ENCODE assay signal across 20 cellular contexts in the genomic region with DNA sequence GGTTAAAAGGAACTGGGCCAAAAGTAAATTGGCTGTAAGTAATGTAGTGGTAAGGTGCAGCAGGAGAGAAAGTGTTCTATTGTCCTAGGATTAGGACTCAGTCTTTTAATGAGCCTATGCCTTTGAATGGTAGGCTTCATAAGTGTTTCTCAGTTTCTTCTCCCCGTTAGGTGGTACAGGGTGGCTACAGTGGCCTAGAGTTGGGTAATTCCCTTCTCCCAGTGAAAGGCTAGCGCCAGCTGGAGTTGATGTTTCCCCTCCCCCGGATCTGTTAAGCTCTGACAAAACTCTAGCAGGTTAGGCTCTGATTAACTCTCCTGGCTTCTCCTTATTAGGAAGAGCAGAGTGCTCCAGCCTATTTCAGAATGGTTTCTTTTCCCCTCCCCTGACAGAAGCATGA.
A peak's percentile ranks its signal among the peaks of the same experiment; 100 is the strongest.
DNase-seq lines count a peak whose midpoint lies in the region; ATAC-seq and TF ChIP-seq lines count a peak whose summit lies in the region.
"Had no signal": no experiment of that assay in that cellular context is flagged by ENCODE, and none has a peak within 500 bp of the region (broad histone marks: within the 10 kb centered on the region; RNA-seq: fewer than 3 reads in every experiment).

No MANE protein-coding gene starts in this region.

- no peaks in the 10 kb centered on the region for H3K4me1 Mint-ChIP-seq in WTC11
- no peaks in the 10 kb centered on the region for H3K4me1 Mint-ChIP-seq in stimulated activated naive B cell treated with anti-CD40 and anti-IgM and Interleukin-4, amounts not matched to agents 10 μg/mL and 1 μg/mL and 100 μg/mL, for 72 hours
- H3K4me1 Mint-ChIP-seq: B cell, CD14-positive monocyte, IgD-negative memory B cell had no signal

- no peak overlapping the region for H3K27ac Mint-ChIP-seq in WTC11
- no peak overlapping the region for H3K27ac Mint-ChIP-seq in stimulated activated naive B cell treated with anti-CD40 and anti-IgM and Interleukin-4, amounts not matched to agents 10 μg/mL and 1 μg/mL and 100 μg/mL, for 72 hours
- H3K27ac Mint-ChIP-seq: B cell, CD14-positive monocyte, IgD-negative memory B cell had no signal

- DNase-seq in NCI-H82 (lab: John Stamatoyannopoulos, UW) (peak; percentile 58), NCI-H82 treated with DMSO at 0.1 percent for 48 hours (lab: John Stamatoyannopoulos, UW; ENCODE audit: unreplicated experiment) (no peak), WTC11 (ENCODE audit: low spot score) (no peak), iPS-NIHi11 (ENCODE audit: low spot score) (peak; percentile 11), retinal pigment epithelial cell (ENCODE audit: low read depth) (peak; percentile 79), medulla oblongata (ENCODE audit: extremely low spot score) (no peak)
- no peak for DNase-seq in stimulated activated naive B cell treated with anti-CD40 and anti-IgM and Interleukin-4, amounts not matched to agents 10 μg/mL and 1 μg/mL and 100 μg/mL, for 72 hours
- DNase-seq: Caco-2; Kasumi-1; NCI-H187; NCI-H69; NK-92 treated with Interleukin-12 subunit alpha and Interleukin-12 subunit beta, amount 100 ng/mL, for 24 hours; SIG-M5; SK-N-SH had no signal

- H3K36me3 Mint-ChIP-seq in WTC11 = no peaks in the 10 kb centered on the region
- peaks cover 2 to 6% of the 10 kb centered on the region in 2 donors for H3K36me3 Mint-ChIP-seq in stimulated activated naive B cell treated with anti-CD40 and anti-IgM and Interleukin-4, amounts not matched to agents 10 μg/mL and 1 μg/mL and 100 μg/mL, for 72 hours
- H3K36me3 Mint-ChIP-seq: CD14-positive monocyte, IgD-negative memory B cell had no signal

- peaks cover 17% of the 10 kb centered on the region for H3K9me3 Mint-ChIP-seq in WTC11
- peaks cover 7 to 8% of the 10 kb centered on the region in 2 donors for H3K9me3 Mint-ChIP-seq in stimulated activated naive B cell treated with anti-CD40 and anti-IgM and Interleukin-4, amounts not matched to agents 10 μg/mL and 1 μg/mL and 100 μg/mL, for 72 hours

- H3K4me3 ChIP-seq in retinal pigment epithelial cell (ENCODE audit: low read length) = no peak overlapping the region
- H3K4me3 ChIP-seq: A549 had no signal

- CTCF ChIA-PET in WTC11 (lab: Charles Lee) = interaction anchor here (0.9 kb wide), 1 partner anchor 13 kb away, joined by 4 read pairs; no protein-coding TSS in a partner anchor

- POLR2A ChIA-PET in WTC11 (lab: Charles Lee) = no interaction called here

- peaks cover 5% of the 10 kb centered on the region; the same call in 1 of the 2 replicates for H3K27me3 Mint-ChIP-seq in WTC11 (ENCODE audit: low read depth)
- peaks cover 7 to 13% of the 10 kb centered on the region in 2 donors for H3K27me3 Mint-ChIP-seq in stimulated activated naive B cell treated with anti-CD40 and anti-IgM and Interleukin-4, amounts not matched to agents 10 μg/mL and 1 μg/mL and 100 μg/mL, for 72 hours

- H3K4me3 Mint-ChIP-seq in WTC11 = no peak overlapping the region
- no peak overlapping the region for H3K4me3 Mint-ChIP-seq in stimulated activated naive B cell treated with anti-CD40 and anti-IgM and Interleukin-4, amounts not matched to agents 10 μg/mL and 1 μg/mL and 100 μg/mL, for 72 hours
- H3K4me3 Mint-ChIP-seq: B cell, CD14-positive monocyte, IgD-negative memory B cell had no signal

- TF ChIP-seq CTCF in WTC11 (IDR thresholded peaks at IDR 0.05) (no peak), retinal pigment epithelial cell (conservative IDR thresholded peaks at IDR 0.05; ENCODE audit: low read depth, low read length) (no peak)

- peak; percentile 46; the same call in 1 of the 2 replicates for ATAC-seq in WTC11
- no peak for ATAC-seq in stimulated activated naive B cell treated with anti-CD40 and anti-IgM and Interleukin-4, amounts not matched to agents 10 μg/mL and 1 μg/mL and 100 μg/mL, for 72 hours (replicated peaks)
- ATAC-seq in GM21360 (IDR thresholded peaks at IDR 0.05; ENCODE audit: unreplicated experiment) = no peak
- ATAC-seq: A549, Panc1 had no signal

TF ChIP-seq in WTC11, 78 proteins besides CTCF, POLR2A, EP300 and RAD21 (continues in another document):
- TF ChIP-seq, protein P1, sequence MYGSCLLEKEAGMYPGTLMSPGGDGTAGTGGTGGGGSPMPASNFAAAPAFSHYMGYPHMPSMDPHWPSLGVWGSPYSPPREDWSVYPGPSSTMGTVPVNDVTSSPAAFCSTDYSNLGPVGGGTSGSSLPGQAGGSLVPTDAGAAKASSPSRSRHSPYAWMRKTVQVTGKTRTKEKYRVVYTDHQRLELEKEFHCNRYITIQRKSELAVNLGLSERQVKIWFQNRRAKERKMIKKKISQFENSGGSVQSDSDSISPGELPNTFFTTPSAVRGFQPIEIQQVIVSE (CRISPR knock-in tag; IDR thresholded peaks at IDR 0.05; ENCODE audit: borderline replicate concordance) = no peak
- no peak for TF ChIP-seq MXD4 (CRISPR knock-in tag; IDR thresholded peaks at IDR 0.05; ENCODE audit: borderline replicate concordance)
- TF ChIP-seq ZNF219 (CRISPR knock-in tag; IDR thresholded peaks at IDR 0.05; ENCODE audit: borderline replicate concordance) = no peak
- TF ChIP-seq FOXP1 (CRISPR knock-in tag; IDR thresholded peaks at IDR 0.05; ENCODE audit: borderline replicate concordance) = no peak
- TF ChIP-seq, protein P2, sequence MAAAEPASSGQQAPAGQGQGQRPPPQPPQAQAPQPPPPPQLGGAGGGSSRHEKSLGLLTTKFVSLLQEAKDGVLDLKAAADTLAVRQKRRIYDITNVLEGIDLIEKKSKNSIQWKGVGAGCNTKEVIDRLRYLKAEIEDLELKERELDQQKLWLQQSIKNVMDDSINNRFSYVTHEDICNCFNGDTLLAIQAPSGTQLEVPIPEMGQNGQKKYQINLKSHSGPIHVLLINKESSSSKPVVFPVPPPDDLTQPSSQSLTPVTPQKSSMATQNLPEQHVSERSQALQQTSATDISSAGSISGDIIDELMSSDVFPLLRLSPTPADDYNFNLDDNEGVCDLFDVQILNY (CRISPR knock-in tag; IDR thresholded peaks at IDR 0.05) = no peak
- TF ChIP-seq, protein P3, sequence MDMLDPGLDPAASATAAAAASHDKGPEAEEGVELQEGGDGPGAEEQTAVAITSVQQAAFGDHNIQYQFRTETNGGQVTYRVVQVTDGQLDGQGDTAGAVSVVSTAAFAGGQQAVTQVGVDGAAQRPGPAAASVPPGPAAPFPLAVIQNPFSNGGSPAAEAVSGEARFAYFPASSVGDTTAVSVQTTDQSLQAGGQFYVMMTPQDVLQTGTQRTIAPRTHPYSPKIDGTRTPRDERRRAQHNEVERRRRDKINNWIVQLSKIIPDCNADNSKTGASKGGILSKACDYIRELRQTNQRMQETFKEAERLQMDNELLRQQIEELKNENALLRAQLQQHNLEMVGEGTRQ (CRISPR knock-in tag; IDR thresholded peaks at IDR 0.05) = no peak
- TF ChIP-seq, protein P4, sequence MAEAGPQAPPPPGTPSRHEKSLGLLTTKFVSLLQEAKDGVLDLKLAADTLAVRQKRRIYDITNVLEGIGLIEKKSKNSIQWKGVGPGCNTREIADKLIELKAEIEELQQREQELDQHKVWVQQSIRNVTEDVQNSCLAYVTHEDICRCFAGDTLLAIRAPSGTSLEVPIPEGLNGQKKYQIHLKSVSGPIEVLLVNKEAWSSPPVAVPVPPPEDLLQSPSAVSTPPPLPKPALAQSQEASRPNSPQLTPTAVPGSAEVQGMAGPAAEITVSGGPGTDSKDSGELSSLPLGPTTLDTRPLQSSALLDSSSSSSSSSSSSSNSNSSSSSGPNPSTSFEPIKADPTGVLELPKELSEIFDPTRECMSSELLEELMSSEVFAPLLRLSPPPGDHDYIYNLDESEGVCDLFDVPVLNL (CRISPR knock-in tag; IDR thresholded peaks at IDR 0.05; ENCODE audit: borderline replicate concordance, low read depth) = no peak
- TF ChIP-seq, protein P5, sequence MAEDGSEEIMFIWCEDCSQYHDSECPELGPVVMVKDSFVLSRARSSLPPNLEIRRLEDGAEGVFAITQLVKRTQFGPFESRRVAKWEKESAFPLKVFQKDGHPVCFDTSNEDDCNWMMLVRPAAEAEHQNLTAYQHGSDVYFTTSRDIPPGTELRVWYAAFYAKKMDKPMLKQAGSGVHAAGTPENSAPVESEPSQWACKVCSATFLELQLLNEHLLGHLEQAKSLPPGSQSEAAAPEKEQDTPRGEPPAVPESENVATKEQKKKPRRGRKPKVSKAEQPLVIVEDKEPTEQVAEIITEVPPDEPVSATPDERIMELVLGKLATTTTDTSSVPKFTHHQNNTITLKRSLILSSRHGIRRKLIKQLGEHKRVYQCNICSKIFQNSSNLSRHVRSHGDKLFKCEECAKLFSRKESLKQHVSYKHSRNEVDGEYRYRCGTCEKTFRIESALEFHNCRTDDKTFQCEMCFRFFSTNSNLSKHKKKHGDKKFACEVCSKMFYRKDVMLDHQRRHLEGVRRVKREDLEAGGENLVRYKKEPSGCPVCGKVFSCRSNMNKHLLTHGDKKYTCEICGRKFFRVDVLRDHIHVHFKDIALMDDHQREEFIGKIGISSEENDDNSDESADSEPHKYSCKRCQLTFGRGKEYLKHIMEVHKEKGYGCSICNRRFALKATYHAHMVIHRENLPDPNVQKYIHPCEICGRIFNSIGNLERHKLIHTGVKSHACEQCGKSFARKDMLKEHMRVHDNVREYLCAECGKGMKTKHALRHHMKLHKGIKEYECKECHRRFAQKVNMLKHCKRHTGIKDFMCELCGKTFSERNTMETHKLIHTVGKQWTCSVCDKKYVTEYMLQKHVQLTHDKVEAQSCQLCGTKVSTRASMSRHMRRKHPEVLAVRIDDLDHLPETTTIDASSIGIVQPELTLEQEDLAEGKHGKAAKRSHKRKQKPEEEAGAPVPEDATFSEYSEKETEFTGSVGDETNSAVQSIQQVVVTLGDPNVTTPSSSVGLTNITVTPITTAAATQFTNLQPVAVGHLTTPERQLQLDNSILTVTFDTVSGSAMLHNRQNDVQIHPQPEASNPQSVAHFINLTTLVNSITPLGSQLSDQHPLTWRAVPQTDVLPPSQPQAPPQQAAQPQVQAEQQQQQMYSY (CRISPR knock-in tag; IDR thresholded peaks at IDR 0.05) = no peak
- TF ChIP-seq CREM (CRISPR knock-in tag; IDR thresholded peaks at IDR 0.05) = no peak
- TF ChIP-seq, protein P6, sequence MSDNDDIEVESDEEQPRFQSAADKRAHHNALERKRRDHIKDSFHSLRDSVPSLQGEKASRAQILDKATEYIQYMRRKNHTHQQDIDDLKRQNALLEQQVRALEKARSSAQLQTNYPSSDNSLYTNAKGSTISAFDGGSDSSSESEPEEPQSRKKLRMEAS (CRISPR knock-in tag; IDR thresholded peaks at IDR 0.05) = no peak
- no peak for TF ChIP-seq PRRX2 (CRISPR knock-in tag; IDR thresholded peaks at IDR 0.05)
- TF ChIP-seq IRF2 (CRISPR knock-in tag; IDR thresholded peaks at IDR 0.05; ENCODE audit: borderline replicate concordance, low read depth) = no peak
- TF ChIP-seq, protein P7, sequence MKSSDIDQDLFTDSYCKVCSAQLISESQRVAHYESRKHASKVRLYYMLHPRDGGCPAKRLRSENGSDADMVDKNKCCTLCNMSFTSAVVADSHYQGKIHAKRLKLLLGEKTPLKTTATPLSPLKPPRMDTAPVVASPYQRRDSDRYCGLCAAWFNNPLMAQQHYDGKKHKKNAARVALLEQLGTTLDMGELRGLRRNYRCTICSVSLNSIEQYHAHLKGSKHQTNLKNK (CRISPR knock-in tag; IDR thresholded peaks at IDR 0.05) = no peak
- no peak for TF ChIP-seq FOXJ3 (CRISPR knock-in tag; IDR thresholded peaks at IDR 0.05; ENCODE audit: borderline replicate concordance)

Comparison
In these comparisons a context has a peak if more than half of its experiments do, and no peak if none do; other contexts are left out.
1. DNase-seq: peak in NCI-H82 (single experiment), iPS-NIHi11 (single experiment) and retinal pigment epithelial cell (single experiment); none in NCI-H82 treated with DMSO at 0.1 percent for 48 hours (single experiment), WTC11 (single experiment), stimulated activated naive B cell treated with anti-CD40 and anti-IgM and Interleukin-4, amounts not matched to agents 10 μg/mL and 1 μg/mL and 100 μg/mL, for 72 hours (single experiment) and medulla oblongata (single experiment).